Comparison of ENCODE assay signal across 8 cellular contexts in the genomic region with DNA sequence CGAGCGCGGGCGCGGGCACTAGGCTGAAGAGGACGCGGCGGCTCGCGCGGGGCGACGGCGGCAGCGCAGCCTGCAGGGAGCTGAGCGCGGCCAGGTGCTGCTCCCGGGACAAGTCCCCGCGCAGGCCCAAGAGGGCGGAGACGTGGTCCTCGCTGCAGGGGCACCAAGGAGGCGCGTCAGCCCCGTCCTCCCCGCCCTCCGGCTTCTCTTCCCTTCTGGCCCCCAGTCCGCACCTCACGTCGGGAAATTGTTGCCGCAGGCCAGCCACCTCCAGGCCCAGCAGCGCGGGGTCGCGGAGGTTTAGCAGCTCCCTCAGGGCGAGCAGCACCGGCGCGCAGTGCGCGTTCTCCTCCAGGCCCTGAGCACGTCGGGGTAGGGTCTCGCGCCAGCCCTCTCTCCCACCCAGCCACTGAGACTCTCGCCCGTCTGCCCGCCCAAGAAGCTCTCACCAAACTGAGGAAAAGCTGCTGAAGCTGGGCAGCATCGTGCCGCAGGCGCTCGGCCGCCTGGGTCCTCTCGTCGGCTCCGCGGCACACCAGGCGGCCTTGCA. TPM values are rescaled to one million over a fixed set of nuclear protein-coding genes. Genes with fewer than 3 reads are reported as not detected.
A peak's percentile ranks its signal among the peaks of the same experiment; 100 is the strongest.
DNase-seq lines count a peak whose midpoint lies in the region; ATAC-seq and TF ChIP-seq lines count a peak whose summit lies in the region.

No MANE protein-coding gene starts in this region.

- peak overlapping the region; percentile 86 for H3K9ac ChIP-seq in BLaER1
- H3K9ac ChIP-seq in GM23248, result peak overlapping the region; percentile 81

- peak overlapping the region; percentile 69 for H2AFZ ChIP-seq in GM23248

- peaks cover 18% of the 10 kb centered on the region for H3F3A ChIP-seq in GM23248 (ENCODE audit: insufficient read depth)

- DNase-seq in GM23248, result no peak
- peak; percentile 52 for DNase-seq in left ventricle myocardium superior
- no peak for DNase-seq in A172 (ENCODE audit: low spot score)

- H4K20me1 ChIP-seq in BLaER1 (peaks cover 32% of the 10 kb centered on the region), GM23248 (ENCODE audit: insufficient read depth) (no peaks in the 10 kb centered on the region)

- H3K79me2 ChIP-seq in GM23248 (ENCODE audit: insufficient read depth), result peaks cover 12% of the 10 kb centered on the region

- 0 out of 2 replicates have a peak, but pooled peaks cover 5% of the 10 kb centered on the region for H3K36me3 ChIP-seq in BLaER1
- no peaks in the 10 kb centered on the region for H3K36me3 ChIP-seq in GM23248 (ENCODE audit: low read depth)

- peak; percentile 29 for ATAC-seq in left ventricle myocardium superior
- no peak for ATAC-seq in GM18519 (IDR thresholded peaks at IDR 0.05; ENCODE audit: low FRiP score, unreplicated experiment)
- no peak for ATAC-seq in HG03159 (IDR thresholded peaks at IDR 0.05; ENCODE audit: unreplicated experiment)

- H3K4me3 ChIP-seq in BLaER1 (peak overlapping the region; percentile 71), GM23248 (peak overlapping the region; percentile 79), skin epidermis (peak overlapping the region; percentile 64 to 81 (median 73))

- H3K27me3 ChIP-seq in BLaER1, result peaks cover 23% of the 10 kb centered on the region
- H3K27me3 ChIP-seq in GM23248 (replicated peaks; ENCODE audit: insufficient read depth), result no peaks in the 10 kb centered on the region

- H3K27ac ChIP-seq in BLaER1 (no peak overlapping the region), GM23248 (peak overlapping the region; percentile 82; the same call in 1 of the 2 replicates), VCaP (peak overlapping the region; percentile 85), skin epidermis (peak overlapping the region in 19 of 21 experiments; percentile 89 to 99 (median 96))

- in situ Hi-C loops in GM23248 (cut with MboI), result no loop called here

- H3K9me2 ChIP-seq in GM23248 (ENCODE audit: insufficient read depth), result no peaks in the 10 kb centered on the region

- TF ChIP-seq CTCF in VCaP (conservative IDR thresholded peaks at IDR 0.05), result no peak

- peak overlapping the region; percentile 95 for H3K4me2 ChIP-seq in BLaER1
- H3K4me2 ChIP-seq in GM23248 (ENCODE audit: unreplicated experiment), result peak overlapping the region; percentile 73

- peaks cover 46% of the 10 kb centered on the region for H3K4me1 ChIP-seq in BLaER1
- peaks cover 24% of the 10 kb centered on the region for H3K4me1 ChIP-seq in GM23248 (ENCODE audit: insufficient read depth)

- H3K9me3 ChIP-seq in BLaER1 (no peaks in the 10 kb centered on the region), GM23248 (ENCODE audit: low read depth) (no peaks in the 10 kb centered on the region)

- WGBS in GM23248 (ENCODE audit: low coverage in 1 of 2, low lambda C conversion rate in 2 of 2, missing lambda C conversion rate in 2 of 2), 2 experiments, result 9 to 11% methylated on average over 42 to 59 of the region's 59 CpGs

- intact Hi-C loops in left ventricle myocardium superior (cut with micrococcal nuclease), result no loop called here

RNA-seq across cellular contexts. Expression of a gene that starts 0.8 kb away (rescaled TPM):
- total RNA-seq in GM23248 (2014; rRNA removed; shearing (Covaris generic)), result 6.4 and 19.0 TPM in 2 replicates
- polyA plus RNA-seq in GM23248 (2016; fragmentation: Nextera tagmentation; extraction: Ambion mirVana), result 3.4 and 3.8 TPM in 2 replicates
- total RNA-seq in left ventricle myocardium superior, result 12.4 TPM
- total RNA-seq in A172 (2014; rRNA removed; shearing (Covaris generic)), result 15.6 and 17.5 TPM in 2 replicates

RNA-seq across cellular contexts. Expression of a gene that starts 5.4 kb away (rescaled TPM):
- total RNA-seq in GM23248 (2014; rRNA removed; shearing (Covaris generic)), result not detected in 2 replicates
- 0.28 and 0.53 TPM in 2 replicates for polyA plus RNA-seq in GM23248 (2016; fragmentation: Nextera tagmentation; extraction: Ambion mirVana)
- 4.1 TPM for total RNA-seq in left ventricle myocardium superior
- 0.12 and 0.50 TPM in 2 replicates for total RNA-seq in A172 (2014; rRNA removed; shearing (Covaris generic))

RNA-seq across cellular contexts. Expression of a gene that starts 7.4 kb away (rescaled TPM):
- total RNA-seq in GM23248 (2014; rRNA removed; shearing (Covaris generic)), result 82.0 and 88.9 TPM in 2 replicates
- 46.5 and 50.0 TPM in 2 replicates for polyA plus RNA-seq in GM23248 (2016; fragmentation: Nextera tagmentation; extraction: Ambion mirVana)
- total RNA-seq in left ventricle myocardium superior, result 35.7 TPM
- 99.6 and 115 TPM in 2 replicates for total RNA-seq in A172 (2014; rRNA removed; shearing (Covaris generic))

RNA-seq across cellular contexts. Expression of a gene that starts 14.2 kb away (rescaled TPM):
- 31.0 and 51.1 TPM in 2 replicates for total RNA-seq in GM23248 (2014; rRNA removed; shearing (Covaris generic))
- 20.3 TPM in 2 replicates for polyA plus RNA-seq in GM23248 (2016; fragmentation: Nextera tagmentation; extraction: Ambion mirVana)
- total RNA-seq in left ventricle myocardium superior, result 125 TPM
- 11.2 and 19.6 TPM in 2 replicates for total RNA-seq in A172 (2014; rRNA removed; shearing (Covaris generic))

RNA-seq across cellular contexts. Expression of a gene that starts 14.4 kb away (rescaled TPM):
- 1.5 and 1.6 TPM in 2 replicates for total RNA-seq in GM23248 (2014; rRNA removed; shearing (Covaris generic))
- 0.10 TPM in 1 of 2 replicates, not detected in the other for polyA plus RNA-seq in GM23248 (2016; fragmentation: Nextera tagmentation; extraction: Ambion mirVana)
- total RNA-seq in left ventricle myocardium superior, result 0.79 TPM
- total RNA-seq in A172 (2014; rRNA removed; shearing (Covaris generic)), result 0.24 and 0.48 TPM in 2 replicates
